Comparison of ENCODE assay signal across 1 cellular context in the genomic region with DNA sequence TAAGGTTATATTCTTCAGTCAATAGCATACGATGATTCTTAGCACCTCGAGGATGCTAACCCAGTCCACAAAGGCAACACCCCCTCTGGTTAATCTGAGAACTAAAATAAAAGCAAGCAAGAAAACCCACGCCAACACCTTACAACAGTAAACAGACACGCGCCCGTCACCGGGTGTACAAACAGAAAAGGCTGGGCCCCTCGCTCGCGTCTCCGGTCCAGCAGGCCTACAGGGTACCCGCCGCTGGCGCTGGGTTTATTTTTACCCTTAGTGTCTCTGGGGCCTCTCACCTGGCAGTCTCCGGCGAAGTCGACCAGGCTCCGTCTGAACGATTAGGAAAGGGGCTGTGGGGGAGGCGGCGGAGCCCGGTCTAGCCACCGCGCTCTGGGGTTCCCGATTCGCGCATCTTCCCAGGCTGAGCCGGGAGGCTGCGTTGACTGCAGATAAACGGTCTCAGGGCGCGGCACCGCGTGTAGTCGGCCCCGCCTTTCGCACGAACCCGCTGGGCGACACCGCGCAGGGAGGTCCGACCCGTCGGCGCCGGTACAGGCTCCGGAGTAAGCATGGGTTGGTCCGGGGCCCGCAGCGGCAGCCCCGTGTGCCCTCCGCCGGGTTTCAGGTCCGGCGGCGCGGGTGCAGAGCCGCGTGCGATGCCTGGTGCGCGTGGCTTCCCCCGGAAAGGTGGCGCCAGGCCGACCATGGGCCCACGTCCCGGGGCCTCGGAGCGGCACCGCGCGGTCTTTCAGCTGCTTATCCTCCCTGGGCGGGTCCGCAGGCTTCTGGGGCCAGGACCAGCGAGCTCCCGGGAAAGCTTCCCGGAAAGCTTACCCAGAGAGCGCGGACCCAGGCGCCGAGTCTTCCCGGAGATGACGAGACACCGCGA.
TF ChIP-seq lines count a peak whose summit lies in the region.

A gene with protein sequence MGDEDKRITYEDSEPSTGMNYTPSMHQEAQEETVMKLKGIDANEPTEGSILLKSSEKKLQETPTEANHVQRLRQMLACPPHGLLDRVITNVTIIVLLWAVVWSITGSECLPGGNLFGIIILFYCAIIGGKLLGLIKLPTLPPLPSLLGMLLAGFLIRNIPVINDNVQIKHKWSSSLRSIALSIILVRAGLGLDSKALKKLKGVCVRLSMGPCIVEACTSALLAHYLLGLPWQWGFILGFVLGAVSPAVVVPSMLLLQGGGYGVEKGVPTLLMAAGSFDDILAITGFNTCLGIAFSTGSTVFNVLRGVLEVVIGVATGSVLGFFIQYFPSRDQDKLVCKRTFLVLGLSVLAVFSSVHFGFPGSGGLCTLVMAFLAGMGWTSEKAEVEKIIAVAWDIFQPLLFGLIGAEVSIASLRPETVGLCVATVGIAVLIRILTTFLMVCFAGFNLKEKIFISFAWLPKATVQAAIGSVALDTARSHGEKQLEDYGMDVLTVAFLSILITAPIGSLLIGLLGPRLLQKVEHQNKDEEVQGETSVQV (minus strand): TSS at position 868 of the 883 bp plus-strand sequence. CDS start 9,211 bp downstream, outside the sequence.

TF ChIP-seq in K562, 482 proteins besides CTCF, POLR2A, EP300 and RAD21 (continued from another document and continues in another):
- TF ChIP-seq, protein P1, sequence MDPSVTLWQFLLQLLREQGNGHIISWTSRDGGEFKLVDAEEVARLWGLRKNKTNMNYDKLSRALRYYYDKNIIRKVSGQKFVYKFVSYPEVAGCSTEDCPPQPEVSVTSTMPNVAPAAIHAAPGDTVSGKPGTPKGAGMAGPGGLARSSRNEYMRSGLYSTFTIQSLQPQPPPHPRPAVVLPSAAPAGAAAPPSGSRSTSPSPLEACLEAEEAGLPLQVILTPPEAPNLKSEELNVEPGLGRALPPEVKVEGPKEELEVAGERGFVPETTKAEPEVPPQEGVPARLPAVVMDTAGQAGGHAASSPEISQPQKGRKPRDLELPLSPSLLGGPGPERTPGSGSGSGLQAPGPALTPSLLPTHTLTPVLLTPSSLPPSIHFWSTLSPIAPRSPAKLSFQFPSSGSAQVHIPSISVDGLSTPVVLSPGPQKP (CRISPR knock-in tag; IDR thresholded peaks at IDR 0.05) = no peak
- TF ChIP-seq, protein P2, sequence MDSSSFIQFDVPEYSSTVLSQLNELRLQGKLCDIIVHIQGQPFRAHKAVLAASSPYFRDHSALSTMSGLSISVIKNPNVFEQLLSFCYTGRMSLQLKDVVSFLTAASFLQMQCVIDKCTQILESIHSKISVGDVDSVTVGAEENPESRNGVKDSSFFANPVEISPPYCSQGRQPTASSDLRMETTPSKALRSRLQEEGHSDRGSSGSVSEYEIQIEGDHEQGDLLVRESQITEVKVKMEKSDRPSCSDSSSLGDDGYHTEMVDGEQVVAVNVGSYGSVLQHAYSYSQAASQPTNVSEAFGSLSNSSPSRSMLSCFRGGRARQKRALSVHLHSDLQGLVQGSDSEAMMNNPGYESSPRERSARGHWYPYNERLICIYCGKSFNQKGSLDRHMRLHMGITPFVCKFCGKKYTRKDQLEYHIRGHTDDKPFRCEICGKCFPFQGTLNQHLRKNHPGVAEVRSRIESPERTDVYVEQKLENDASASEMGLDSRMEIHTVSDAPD (CRISPR knock-in tag; IDR thresholded peaks at IDR 0.05) = no peak
- TF ChIP-seq, protein P3, sequence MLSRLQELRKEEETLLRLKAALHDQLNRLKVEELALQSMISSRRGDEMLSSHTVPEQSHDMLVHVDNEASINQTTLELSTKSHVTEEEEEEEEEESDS (CRISPR knock-in tag; IDR thresholded peaks at IDR 0.05) = no peak
- TF ChIP-seq SP2 (IDR thresholded peaks at IDR 0.05; ENCODE audit: extremely low read depth, low read depth, low read length, poor library complexity, severe bottlenecking) (no peak), NCOR1 (IDR thresholded peaks at IDR 0.05) (0 out of 2 replicates have a peak, but pooled peaks have one; percentile 8), TGIF2 (CRISPR knock-in tag; IDR thresholded peaks at IDR 0.05) (peak; percentile 93), ZNF551 (CRISPR knock-in tag; IDR thresholded peaks at IDR 0.05) (no peak), ZNF274 (IDR thresholded peaks at IDR 0.05; ENCODE audit: borderline replicate concordance, low read depth, low read length) (no peak), SRSF3 (IDR thresholded peaks at IDR 0.05; ENCODE audit: insufficient read depth, low read length) (no peak), RAD51 (IDR thresholded peaks at IDR 0.05; ENCODE audit: borderline replicate concordance, low read depth) (no peak), GABPB2 (CRISPR knock-in tag; conservative IDR thresholded peaks at IDR 0.05) (no peak), FIP1L1 (IDR thresholded peaks at IDR 0.05; ENCODE audit: low read depth, low read length, poor library complexity, severe bottlenecking) (no peak), MAFG (tag; conservative IDR thresholded peaks at IDR 0.05) (no peak), NR2F6 (CRISPR knock-in tag; IDR thresholded peaks at IDR 0.05) (no peak), CXXC5 (CRISPR knock-in tag; IDR thresholded peaks at IDR 0.05) (peak; percentile 88), MECOM (CRISPR knock-in tag; IDR thresholded peaks at IDR 0.05) (0 out of 2 replicates have a peak, but pooled peaks have one; percentile 30), MAZ (CRISPR knock-in tag; conservative IDR thresholded peaks at IDR 0.05 in 1 of 2, IDR thresholded peaks at IDR 0.05 in 1 of 2) (peak; percentile 55 to 67; a peak in 2 of 4 replicates), ASH1L (IDR thresholded peaks at IDR 0.05; ENCODE audit: borderline replicate concordance, low read depth, partially characterized antibody) (no peak), COPS2 (conservative IDR thresholded peaks at IDR 0.05) (no peak), KAT2B (IDR thresholded peaks at IDR 0.05; ENCODE audit: low read depth, low read length) (no peak), ZNF224 (CRISPR knock-in tag; IDR thresholded peaks at IDR 0.05) (peak; percentile 94), THRAP3 (IDR thresholded peaks at IDR 0.05; ENCODE audit: borderline replicate concordance) (no peak), GTF2A2 (tag; IDR thresholded peaks at IDR 0.05) (no peak), ZNF707 (CRISPR knock-in tag; conservative IDR thresholded peaks at IDR 0.05) (no peak), MYNN (IDR thresholded peaks at IDR 0.05) (no peak), MYNN (CRISPR knock-in tag; IDR thresholded peaks at IDR 0.05) (no peak), MCM3 (IDR thresholded peaks at IDR 0.05) (no peak), FOS (IDR thresholded peaks at IDR 0.05; ENCODE audit: extremely low read depth, insufficient read length) (no peak), TEAD2 (tag; IDR thresholded peaks at IDR 0.05) (no peak), HMG20B (CRISPR knock-in tag; IDR thresholded peaks at IDR 0.05) (no peak), HNRNPLL (IDR thresholded peaks at IDR 0.05; ENCODE audit: low read depth, low read length, poor library complexity, severe bottlenecking) (peak; percentile 23), ZC3H8 (IDR thresholded peaks at IDR 0.05) (no peak), PCBP2 (IDR thresholded peaks at IDR 0.05; ENCODE audit: low read depth, low read length, poor library complexity, severe bottlenecking) (no peak), ZNF79 (CRISPR knock-in tag; IDR thresholded peaks at IDR 0.05; ENCODE audit: low read depth) (no peak), IRF2 (CRISPR knock-in tag; IDR thresholded peaks at IDR 0.05) (no peak), PRPF4 (IDR thresholded peaks at IDR 0.05; ENCODE audit: insufficient read depth, low read depth, low read length, poor library complexity, severe bottlenecking) (no peak)
- TF ChIP-seq, protein P4, sequence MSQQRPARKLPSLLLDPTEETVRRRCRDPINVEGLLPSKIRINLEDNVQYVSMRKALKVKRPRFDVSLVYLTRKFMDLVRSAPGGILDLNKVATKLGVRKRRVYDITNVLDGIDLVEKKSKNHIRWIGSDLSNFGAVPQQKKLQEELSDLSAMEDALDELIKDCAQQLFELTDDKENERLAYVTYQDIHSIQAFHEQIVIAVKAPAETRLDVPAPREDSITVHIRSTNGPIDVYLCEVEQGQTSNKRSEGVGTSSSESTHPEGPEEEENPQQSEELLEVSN (IDR thresholded peaks at IDR 0.05; ENCODE audit: borderline replicate concordance in 1 of 2, extremely low read depth in 1 of 2, insufficient read depth in 1 of 2, insufficient read length in 1 of 2, low read depth in 1 of 2, low read length in 1 of 2, poor library complexity in 1 of 2, severe bottlenecking in 1 of 2) = peak; percentile 94 to 95
- TF ChIP-seq, protein P5, sequence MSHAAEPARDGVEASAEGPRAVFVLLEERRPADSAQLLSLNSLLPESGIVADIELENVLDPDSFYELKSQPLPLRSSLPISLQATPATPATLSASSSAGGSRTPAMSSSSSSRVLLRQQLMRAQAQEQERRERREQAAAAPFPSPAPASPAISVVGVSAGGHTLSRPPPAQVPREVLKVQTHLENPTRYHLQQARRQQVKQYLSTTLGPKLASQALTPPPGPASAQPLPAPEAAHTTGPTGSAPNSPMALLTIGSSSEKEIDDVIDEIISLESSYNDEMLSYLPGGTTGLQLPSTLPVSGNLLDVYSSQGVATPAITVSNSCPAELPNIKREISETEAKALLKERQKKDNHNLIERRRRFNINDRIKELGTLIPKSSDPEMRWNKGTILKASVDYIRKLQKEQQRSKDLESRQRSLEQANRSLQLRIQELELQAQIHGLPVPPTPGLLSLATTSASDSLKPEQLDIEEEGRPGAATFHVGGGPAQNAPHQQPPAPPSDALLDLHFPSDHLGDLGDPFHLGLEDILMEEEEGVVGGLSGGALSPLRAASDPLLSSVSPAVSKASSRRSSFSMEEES (CRISPR knock-in tag; IDR thresholded peaks at IDR 0.05) = no peak
- TF ChIP-seq, protein P6, sequence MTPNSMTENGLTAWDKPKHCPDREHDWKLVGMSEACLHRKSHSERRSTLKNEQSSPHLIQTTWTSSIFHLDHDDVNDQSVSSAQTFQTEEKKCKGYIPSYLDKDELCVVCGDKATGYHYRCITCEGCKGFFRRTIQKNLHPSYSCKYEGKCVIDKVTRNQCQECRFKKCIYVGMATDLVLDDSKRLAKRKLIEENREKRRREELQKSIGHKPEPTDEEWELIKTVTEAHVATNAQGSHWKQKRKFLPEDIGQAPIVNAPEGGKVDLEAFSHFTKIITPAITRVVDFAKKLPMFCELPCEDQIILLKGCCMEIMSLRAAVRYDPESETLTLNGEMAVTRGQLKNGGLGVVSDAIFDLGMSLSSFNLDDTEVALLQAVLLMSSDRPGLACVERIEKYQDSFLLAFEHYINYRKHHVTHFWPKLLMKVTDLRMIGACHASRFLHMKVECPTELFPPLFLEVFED (CRISPR knock-in tag; conservative IDR thresholded peaks at IDR 0.05) = no peak
- TF ChIP-seq, protein P7, sequence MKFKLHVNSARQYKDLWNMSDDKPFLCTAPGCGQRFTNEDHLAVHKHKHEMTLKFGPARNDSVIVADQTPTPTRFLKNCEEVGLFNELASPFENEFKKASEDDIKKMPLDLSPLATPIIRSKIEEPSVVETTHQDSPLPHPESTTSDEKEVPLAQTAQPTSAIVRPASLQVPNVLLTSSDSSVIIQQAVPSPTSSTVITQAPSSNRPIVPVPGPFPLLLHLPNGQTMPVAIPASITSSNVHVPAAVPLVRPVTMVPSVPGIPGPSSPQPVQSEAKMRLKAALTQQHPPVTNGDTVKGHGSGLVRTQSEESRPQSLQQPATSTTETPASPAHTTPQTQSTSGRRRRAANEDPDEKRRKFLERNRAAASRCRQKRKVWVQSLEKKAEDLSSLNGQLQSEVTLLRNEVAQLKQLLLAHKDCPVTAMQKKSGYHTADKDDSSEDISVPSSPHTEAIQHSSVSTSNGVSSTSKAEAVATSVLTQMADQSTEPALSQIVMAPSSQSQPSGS (CRISPR knock-in tag; IDR thresholded peaks at IDR 0.05) = 0 out of 2 replicates have a peak, but pooled peaks have one; percentile 53
- TF ChIP-seq, protein P8, sequence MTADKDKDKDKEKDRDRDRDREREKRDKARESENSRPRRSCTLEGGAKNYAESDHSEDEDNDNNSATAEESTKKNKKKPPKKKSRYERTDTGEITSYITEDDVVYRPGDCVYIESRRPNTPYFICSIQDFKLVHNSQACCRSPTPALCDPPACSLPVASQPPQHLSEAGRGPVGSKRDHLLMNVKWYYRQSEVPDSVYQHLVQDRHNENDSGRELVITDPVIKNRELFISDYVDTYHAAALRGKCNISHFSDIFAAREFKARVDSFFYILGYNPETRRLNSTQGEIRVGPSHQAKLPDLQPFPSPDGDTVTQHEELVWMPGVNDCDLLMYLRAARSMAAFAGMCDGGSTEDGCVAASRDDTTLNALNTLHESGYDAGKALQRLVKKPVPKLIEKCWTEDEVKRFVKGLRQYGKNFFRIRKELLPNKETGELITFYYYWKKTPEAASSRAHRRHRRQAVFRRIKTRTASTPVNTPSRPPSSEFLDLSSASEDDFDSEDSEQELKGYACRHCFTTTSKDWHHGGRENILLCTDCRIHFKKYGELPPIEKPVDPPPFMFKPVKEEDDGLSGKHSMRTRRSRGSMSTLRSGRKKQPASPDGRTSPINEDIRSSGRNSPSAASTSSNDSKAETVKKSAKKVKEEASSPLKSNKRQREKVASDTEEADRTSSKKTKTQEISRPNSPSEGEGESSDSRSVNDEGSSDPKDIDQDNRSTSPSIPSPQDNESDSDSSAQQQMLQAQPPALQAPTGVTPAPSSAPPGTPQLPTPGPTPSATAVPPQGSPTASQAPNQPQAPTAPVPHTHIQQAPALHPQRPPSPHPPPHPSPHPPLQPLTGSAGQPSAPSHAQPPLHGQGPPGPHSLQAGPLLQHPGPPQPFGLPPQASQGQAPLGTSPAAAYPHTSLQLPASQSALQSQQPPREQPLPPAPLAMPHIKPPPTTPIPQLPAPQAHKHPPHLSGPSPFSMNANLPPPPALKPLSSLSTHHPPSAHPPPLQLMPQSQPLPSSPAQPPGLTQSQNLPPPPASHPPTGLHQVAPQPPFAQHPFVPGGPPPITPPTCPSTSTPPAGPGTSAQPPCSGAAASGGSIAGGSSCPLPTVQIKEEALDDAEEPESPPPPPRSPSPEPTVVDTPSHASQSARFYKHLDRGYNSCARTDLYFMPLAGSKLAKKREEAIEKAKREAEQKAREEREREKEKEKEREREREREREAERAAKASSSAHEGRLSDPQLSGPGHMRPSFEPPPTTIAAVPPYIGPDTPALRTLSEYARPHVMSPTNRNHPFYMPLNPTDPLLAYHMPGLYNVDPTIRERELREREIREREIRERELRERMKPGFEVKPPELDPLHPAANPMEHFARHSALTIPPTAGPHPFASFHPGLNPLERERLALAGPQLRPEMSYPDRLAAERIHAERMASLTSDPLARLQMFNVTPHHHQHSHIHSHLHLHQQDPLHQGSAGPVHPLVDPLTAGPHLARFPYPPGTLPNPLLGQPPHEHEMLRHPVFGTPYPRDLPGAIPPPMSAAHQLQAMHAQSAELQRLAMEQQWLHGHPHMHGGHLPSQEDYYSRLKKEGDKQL (CRISPR knock-in tag; IDR thresholded peaks at IDR 0.05; ENCODE audit: borderline replicate concordance) = peak; percentile 83
- TF ChIP-seq, protein P9, sequence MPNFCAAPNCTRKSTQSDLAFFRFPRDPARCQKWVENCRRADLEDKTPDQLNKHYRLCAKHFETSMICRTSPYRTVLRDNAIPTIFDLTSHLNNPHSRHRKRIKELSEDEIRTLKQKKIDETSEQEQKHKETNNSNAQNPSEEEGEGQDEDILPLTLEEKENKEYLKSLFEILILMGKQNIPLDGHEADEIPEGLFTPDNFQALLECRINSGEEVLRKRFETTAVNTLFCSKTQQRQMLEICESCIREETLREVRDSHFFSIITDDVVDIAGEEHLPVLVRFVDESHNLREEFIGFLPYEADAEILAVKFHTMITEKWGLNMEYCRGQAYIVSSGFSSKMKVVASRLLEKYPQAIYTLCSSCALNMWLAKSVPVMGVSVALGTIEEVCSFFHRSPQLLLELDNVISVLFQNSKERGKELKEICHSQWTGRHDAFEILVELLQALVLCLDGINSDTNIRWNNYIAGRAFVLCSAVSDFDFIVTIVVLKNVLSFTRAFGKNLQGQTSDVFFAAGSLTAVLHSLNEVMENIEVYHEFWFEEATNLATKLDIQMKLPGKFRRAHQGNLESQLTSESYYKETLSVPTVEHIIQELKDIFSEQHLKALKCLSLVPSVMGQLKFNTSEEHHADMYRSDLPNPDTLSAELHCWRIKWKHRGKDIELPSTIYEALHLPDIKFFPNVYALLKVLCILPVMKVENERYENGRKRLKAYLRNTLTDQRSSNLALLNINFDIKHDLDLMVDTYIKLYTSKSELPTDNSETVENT (CRISPR knock-in tag; IDR thresholded peaks at IDR 0.05) = no peak; the same call in 1 of the 2 replicates
